In the genomic region with DNA sequence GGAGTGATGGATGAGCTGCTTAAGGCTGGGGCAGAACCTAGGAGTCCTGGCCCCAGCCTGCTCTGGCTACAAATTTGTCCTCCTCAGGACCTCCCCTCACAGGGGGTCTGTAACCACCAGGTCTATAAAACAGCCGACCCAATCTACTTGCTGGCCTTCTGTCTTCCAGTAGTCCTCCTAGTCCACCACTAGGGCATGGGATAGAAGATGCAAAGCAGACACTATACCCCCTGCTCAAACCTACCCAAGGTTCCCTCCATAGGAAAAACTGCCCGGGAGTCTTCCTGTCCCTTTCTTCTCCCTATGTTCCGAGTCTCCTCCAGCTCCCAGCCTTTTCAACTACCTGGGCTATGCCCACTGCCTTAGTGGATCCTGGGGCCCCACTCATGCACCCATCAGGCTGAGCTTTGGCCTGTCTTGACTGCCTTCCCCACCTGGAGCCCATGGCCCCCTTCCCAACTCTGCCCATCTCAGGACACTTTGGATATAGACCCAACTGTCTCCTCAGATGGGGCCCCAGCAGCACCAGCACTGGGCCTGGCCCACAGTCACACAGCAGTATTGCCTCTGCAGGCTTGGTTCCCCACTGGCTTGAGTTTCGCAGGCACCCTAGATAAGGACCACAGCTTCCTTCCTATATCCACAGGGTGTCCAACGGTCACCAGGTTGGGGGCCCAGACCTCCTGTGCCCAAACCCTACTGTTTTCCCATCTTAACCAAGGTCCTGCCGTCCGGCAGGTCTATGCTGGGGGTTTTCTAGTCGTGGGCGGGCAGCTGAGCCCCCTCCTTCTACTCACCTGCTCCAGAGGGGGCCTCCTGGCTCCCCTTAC, we compare ENCODE assay signal across 8 cellular contexts. TPM values are rescaled to one million over a fixed set of nuclear protein-coding genes. Genes with fewer than 3 reads are reported as not detected.
A peak's percentile ranks its signal among the peaks of the same experiment; 100 is the strongest.
DNase-seq lines count a peak whose midpoint lies in the region; TF ChIP-seq lines count a peak whose summit lies in the region.

No MANE protein-coding gene starts in this region.

- no peak for DNase-seq in BE2C
- no peak for DNase-seq in breast epithelium (ENCODE audit: low spot score in 2 of 2)
- no peak for DNase-seq in NK-92 treated with Interleukin-12 subunit alpha and Interleukin-12 subunit beta, amount 100 ng/mL, for 24 hours (lab: John Stamatoyannopoulos, UW)
- DNase-seq in NCI-H2107 treated with DMSO at 0.1 percent for 48 hours (lab: John Stamatoyannopoulos, UW; ENCODE audit: unreplicated experiment), result no peak
- no peak for DNase-seq in NCI-H1436 (lab: John Stamatoyannopoulos, UW)
- DNase-seq in NCI-H748 treated with DMSO at 0.1 percent for 48 hours (lab: John Stamatoyannopoulos, UW), result no peak

- H3K27ac ChIP-seq in breast epithelium, result peak overlapping the region; percentile 91 to 94
- peak overlapping the region; percentile 80 for H3K27ac ChIP-seq in muscle layer of colon (ENCODE audit: low read depth, low read length)

- intact Hi-C loops in breast epithelium (cut with DNase I; ENCODE audit: low total_unique reads), result loop anchor here (5.0 kb wide), 2 partner anchors 866 to 1039 kb away; no protein-coding TSS in a partner anchor

- H3K27ac Mint-ChIP-seq in IgD-negative memory B cell, result peak overlapping the region in 2 of 3 donors; percentile 86 to 98

- H3K9me3 Mint-ChIP-seq in IgD-negative memory B cell, result no peaks in the 10 kb centered on the region

- H3K4me1 ChIP-seq in BE2C (no peaks in the 10 kb centered on the region; the same call in 1 of the 2 replicates), breast epithelium (peaks cover 5 to 11% of the 10 kb centered on the region in 2 donors), muscle layer of colon (ENCODE audit: insufficient read depth, low read length) (peaks cover 30% of the 10 kb centered on the region)

- no peaks in the 10 kb centered on the region for H3K27me3 Mint-ChIP-seq in IgD-negative memory B cell

- H3K4me3 ChIP-seq in BE2C (ENCODE audit: low read depth, low read length), result peak overlapping the region; percentile 72
- peak overlapping the region; percentile 62 to 92 (median 70) for H3K4me3 ChIP-seq in breast epithelium
- H3K4me3 ChIP-seq in muscle layer of colon (ENCODE audit: low read depth in 1 of 2, low read length in 2 of 2), result peak overlapping the region; percentile 84 to 91

- H3K27me3 ChIP-seq in BE2C (no peaks in the 10 kb centered on the region), breast epithelium (no peaks in the 10 kb centered on the region), muscle layer of colon (ENCODE audit: control insufficient read depth in 1 of 2, insufficient read depth in 2 of 2, low read length in 2 of 2) (no peaks in the 10 kb centered on the region)

- H3K4me3 Mint-ChIP-seq in IgD-negative memory B cell, result peak overlapping the region; percentile 83 to 99 (median 98)

- TF ChIP-seq POLR2A in breast epithelium (IDR thresholded peaks at IDR 0.05), result no peak

- H3K9ac ChIP-seq in muscle layer of colon (ENCODE audit: low read length), result peak overlapping the region; percentile 95

- H3K36me3 Mint-ChIP-seq in IgD-negative memory B cell, result no peaks in the 10 kb centered on the region

- H3K4me1 Mint-ChIP-seq in IgD-negative memory B cell, result peaks cover 12 to 23% (median 17%) of the 10 kb centered on the region in 3 donors

- H3K9me3 ChIP-seq in BE2C (no peaks in the 10 kb centered on the region), breast epithelium (no peaks in the 10 kb centered on the region), muscle layer of colon (ENCODE audit: low read length) (no peaks in the 10 kb centered on the region)

- H3K36me3 ChIP-seq in BE2C, result no peaks in the 10 kb centered on the region
- no peaks in the 10 kb centered on the region for H3K36me3 ChIP-seq in breast epithelium
- no peaks in the 10 kb centered on the region for H3K36me3 ChIP-seq in muscle layer of colon (ENCODE audit: insufficient read depth, low read length)

- no peak for TF ChIP-seq CTCF in BE2C (IDR thresholded peaks at IDR 0.05; ENCODE audit: low read depth, low read length)
- peak in 1 of 3 donors; percentile 11 for TF ChIP-seq CTCF in breast epithelium (IDR thresholded peaks at IDR 0.05)

RNA-seq across cellular contexts. Expression of gene HYAL3, which starts 1.1 kb away (rescaled TPM):
- 4.2 TPM for polyA plus RNA-seq in BE2C (2012; ENCODE audit: insufficient read depth, insufficient read length, low read depth)
- polyA plus RNA-seq in IgD-negative memory B cell, result 5.3 TPM
- total RNA-seq in breast epithelium, result 1 to 10 TPM; 2.3 to 6.4 (median 2.7) TPM

RNA-seq across cellular contexts. Expression of gene NAA80, which starts 1.1 kb away (rescaled TPM):
- polyA plus RNA-seq in BE2C (2012; ENCODE audit: insufficient read depth, insufficient read length, low read depth), result 16.1 TPM
- 20.5 TPM for polyA plus RNA-seq in IgD-negative memory B cell
- 1 to 10 TPM; 6.0 to 8.8 (median 8.5) TPM for total RNA-seq in breast epithelium

RNA-seq across cellular contexts. Expression of gene HYAL1, which starts 5.3 kb away (rescaled TPM):
- polyA plus RNA-seq in BE2C (2012; ENCODE audit: insufficient read depth, insufficient read length, low read depth), result 1.2 TPM
- 0.14 TPM for polyA plus RNA-seq in IgD-negative memory B cell
- total RNA-seq in breast epithelium, result 10 to 100 TPM in 1 of 3 donors, 1 to 10 TPM in 2; 3.5 to 16.1 (median 4.8) TPM

RNA-seq across cellular contexts. Expression of gene IFRD2, which starts 5.9 kb away (rescaled TPM):
- 300 TPM for polyA plus RNA-seq in BE2C (2012; ENCODE audit: insufficient read depth, insufficient read length, low read depth)
- polyA plus RNA-seq in IgD-negative memory B cell, result 58.6 TPM
- 10 to 100 TPM; 50.4 to 82.3 (median 72.7) TPM for total RNA-seq in breast epithelium

RNA-seq across cellular contexts. Expression of gene LSMEM2, which starts 19.2 kb away (rescaled TPM):
- polyA plus RNA-seq in BE2C (2012; ENCODE audit: insufficient read depth, insufficient read length, low read depth), result not detected
- polyA plus RNA-seq in IgD-negative memory B cell, result 0.30 TPM
- not detected for total RNA-seq in breast epithelium
